ENCODE assay signal across 1 cellular context in the genomic region with DNA sequence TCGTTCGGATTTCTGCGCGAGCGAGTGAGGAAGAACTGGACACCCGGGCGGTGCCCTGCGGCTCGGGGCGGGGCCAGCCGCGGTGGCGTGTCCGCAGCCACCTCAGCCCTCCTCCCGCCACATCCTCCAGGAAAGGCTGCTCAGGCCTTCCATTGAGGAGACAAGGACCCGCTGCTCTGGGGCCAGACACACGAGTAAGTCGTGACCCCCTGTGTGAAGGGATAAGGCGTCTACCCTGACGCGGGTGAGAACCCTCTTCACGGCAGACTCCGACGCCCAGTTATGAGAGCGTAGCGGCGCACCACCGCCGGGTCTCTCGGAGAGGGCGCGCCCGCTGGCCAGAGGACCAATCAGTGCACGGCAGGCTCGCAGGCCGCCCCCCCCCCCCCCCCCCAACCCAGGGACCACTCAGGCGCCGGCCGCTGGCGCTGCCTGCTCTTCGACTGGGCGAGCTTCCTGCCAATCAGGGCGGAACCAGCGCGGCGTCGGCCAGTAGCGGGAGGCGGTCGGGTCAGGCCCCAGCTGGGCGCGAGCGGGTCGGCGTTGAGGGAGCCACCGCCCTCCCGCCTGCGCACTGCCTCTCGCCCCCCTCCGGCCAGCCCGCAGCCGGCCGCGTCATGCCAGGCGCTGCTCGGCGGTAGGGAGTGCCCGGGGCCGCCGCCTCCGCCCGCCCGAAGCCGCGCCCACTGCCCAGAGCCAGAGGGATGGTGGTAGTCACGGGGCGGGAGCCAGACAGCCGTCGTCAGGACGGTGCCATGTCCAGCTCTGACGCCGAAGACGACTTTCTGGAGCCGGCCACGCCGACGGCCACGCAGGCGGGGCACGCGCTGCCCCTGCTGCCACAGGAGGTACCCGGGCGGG.
TF ChIP-seq lines count a peak whose summit lies in the region.

A gene (plus strand): TSS at position 521 of the 861 bp plus-strand sequence. CDS start 184 bp downstream, at position 705.

TF ChIP-seq in K562, 482 proteins besides CTCF, POLR2A, EP300 and RAD21 (continued from another document and continues in another):
- TF ChIP-seq THRAP3 (IDR thresholded peaks at IDR 0.05; ENCODE audit: borderline replicate concordance) = no peak
- TF ChIP-seq, protein P1, sequence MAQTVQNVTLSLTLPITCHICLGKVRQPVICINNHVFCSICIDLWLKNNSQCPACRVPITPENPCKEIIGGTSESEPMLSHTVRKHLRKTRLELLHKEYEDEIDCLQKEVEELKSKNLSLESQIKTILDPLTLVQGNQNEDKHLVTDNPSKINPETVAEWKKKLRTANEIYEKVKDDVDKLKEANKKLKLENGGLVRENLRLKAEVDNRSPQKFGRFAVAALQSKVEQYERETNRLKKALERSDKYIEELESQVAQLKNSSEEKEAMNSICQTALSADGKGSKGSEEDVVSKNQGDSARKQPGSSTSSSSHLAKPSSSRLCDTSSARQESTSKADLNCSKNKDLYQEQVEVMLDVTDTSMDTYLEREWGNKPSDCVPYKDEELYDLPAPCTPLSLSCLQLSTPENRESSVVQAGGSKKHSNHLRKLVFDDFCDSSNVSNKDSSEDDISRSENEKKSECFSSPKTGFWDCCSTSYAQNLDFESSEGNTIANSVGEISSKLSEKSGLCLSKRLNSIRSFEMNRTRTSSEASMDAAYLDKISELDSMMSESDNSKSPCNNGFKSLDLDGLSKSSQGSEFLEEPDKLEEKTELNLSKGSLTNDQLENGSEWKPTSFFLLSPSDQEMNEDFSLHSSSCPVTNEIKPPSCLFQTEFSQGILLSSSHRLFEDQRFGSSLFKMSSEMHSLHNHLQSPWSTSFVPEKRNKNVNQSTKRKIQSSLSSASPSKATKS (CRISPR knock-in tag; IDR thresholded peaks at IDR 0.05) = no peak
- TF ChIP-seq DPF2 (IDR thresholded peaks at IDR 0.05) = no peak
- no peak for TF ChIP-seq MEF2A (IDR thresholded peaks at IDR 0.05; ENCODE audit: control insufficient read depth, low read depth, low read length)
- TF ChIP-seq CHCHD3 (CRISPR knock-in tag; IDR thresholded peaks at IDR 0.05) = no peak
- no peak for TF ChIP-seq ZNF445 (CRISPR knock-in tag; IDR thresholded peaks at IDR 0.05; ENCODE audit: low read depth)
- TF ChIP-seq DACH1 (IDR thresholded peaks at IDR 0.05; ENCODE audit: partially characterized antibody) = peak; percentile 88
- TF ChIP-seq, protein P2, sequence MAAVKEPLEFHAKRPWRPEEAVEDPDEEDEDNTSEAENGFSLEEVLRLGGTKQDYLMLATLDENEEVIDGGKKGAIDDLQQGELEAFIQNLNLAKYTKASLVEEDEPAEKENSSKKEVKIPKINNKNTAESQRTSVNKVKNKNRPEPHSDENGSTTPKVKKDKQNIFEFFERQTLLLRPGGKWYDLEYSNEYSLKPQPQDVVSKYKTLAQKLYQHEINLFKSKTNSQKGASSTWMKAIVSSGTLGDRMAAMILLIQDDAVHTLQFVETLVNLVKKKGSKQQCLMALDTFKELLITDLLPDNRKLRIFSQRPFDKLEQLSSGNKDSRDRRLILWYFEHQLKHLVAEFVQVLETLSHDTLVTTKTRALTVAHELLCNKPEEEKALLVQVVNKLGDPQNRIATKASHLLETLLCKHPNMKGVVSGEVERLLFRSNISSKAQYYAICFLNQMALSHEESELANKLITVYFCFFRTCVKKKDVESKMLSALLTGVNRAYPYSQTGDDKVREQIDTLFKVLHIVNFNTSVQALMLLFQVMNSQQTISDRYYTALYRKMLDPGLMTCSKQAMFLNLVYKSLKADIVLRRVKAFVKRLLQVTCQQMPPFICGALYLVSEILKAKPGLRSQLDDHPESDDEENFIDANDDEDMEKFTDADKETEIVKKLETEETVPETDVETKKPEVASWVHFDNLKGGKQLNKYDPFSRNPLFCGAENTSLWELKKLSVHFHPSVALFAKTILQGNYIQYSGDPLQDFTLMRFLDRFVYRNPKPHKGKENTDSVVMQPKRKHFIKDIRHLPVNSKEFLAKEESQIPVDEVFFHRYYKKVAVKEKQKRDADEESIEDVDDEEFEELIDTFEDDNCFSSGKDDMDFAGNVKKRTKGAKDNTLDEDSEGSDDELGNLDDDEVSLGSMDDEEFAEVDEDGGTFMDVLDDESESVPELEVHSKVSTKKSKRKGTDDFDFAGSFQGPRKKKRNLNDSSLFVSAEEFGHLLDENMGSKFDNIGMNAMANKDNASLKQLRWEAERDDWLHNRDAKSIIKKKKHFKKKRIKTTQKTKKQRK (IDR thresholded peaks at IDR 0.05; ENCODE audit: borderline replicate concordance, low read depth, low read length) = peak; percentile 51; the same call in 1 of the 2 replicates
- TF ChIP-seq, protein P3, sequence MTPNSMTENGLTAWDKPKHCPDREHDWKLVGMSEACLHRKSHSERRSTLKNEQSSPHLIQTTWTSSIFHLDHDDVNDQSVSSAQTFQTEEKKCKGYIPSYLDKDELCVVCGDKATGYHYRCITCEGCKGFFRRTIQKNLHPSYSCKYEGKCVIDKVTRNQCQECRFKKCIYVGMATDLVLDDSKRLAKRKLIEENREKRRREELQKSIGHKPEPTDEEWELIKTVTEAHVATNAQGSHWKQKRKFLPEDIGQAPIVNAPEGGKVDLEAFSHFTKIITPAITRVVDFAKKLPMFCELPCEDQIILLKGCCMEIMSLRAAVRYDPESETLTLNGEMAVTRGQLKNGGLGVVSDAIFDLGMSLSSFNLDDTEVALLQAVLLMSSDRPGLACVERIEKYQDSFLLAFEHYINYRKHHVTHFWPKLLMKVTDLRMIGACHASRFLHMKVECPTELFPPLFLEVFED (CRISPR knock-in tag; conservative IDR thresholded peaks at IDR 0.05) = 0 out of 2 replicates have a peak, but pooled peaks have one; percentile 14
- TF ChIP-seq ARNT (IDR thresholded peaks at IDR 0.05) = no peak
- TF ChIP-seq, protein P4, sequence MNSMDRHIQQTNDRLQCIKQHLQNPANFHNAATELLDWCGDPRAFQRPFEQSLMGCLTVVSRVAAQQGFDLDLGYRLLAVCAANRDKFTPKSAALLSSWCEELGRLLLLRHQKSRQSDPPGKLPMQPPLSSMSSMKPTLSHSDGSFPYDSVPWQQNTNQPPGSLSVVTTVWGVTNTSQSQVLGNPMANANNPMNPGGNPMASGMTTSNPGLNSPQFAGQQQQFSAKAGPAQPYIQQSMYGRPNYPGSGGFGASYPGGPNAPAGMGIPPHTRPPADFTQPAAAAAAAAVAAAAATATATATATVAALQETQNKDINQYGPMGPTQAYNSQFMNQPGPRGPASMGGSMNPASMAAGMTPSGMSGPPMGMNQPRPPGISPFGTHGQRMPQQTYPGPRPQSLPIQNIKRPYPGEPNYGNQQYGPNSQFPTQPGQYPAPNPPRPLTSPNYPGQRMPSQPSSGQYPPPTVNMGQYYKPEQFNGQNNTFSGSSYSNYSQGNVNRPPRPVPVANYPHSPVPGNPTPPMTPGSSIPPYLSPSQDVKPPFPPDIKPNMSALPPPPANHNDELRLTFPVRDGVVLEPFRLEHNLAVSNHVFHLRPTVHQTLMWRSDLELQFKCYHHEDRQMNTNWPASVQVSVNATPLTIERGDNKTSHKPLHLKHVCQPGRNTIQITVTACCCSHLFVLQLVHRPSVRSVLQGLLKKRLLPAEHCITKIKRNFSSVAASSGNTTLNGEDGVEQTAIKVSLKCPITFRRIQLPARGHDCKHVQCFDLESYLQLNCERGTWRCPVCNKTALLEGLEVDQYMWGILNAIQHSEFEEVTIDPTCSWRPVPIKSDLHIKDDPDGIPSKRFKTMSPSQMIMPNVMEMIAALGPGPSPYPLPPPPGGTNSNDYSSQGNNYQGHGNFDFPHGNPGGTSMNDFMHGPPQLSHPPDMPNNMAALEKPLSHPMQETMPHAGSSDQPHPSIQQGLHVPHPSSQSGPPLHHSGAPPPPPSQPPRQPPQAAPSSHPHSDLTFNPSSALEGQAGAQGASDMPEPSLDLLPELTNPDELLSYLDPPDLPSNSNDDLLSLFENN (IDR thresholded peaks at IDR 0.05; ENCODE audit: low read depth in 2 of 2, low read length in 2 of 2) = no peak; a peak in 1 of 4 replicates
- TF ChIP-seq, protein P5, sequence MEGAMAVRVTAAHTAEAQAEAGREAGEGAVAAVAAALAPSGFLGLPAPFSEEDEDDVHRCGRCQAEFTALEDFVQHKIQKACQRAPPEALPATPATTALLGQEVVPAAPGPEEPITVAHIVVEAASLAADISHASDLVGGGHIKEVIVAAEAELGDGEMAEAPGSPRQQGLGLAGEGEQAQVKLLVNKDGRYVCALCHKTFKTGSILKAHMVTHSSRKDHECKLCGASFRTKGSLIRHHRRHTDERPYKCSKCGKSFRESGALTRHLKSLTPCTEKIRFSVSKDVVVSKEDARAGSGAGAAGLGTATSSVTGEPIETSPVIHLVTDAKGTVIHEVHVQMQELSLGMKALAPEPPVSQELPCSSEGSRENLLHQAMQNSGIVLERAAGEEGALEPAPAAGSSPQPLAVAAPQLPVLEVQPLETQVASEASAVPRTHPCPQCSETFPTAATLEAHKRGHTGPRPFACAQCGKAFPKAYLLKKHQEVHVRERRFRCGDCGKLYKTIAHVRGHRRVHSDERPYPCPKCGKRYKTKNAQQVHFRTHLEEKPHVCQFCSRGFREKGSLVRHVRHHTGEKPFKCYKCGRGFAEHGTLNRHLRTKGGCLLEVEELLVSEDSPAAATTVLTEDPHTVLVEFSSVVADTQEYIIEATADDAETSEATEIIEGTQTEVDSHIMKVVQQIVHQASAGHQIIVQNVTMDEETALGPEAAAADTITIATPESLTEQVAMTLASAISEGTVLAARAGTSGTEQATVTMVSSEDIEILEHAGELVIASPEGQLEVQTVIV (CRISPR knock-in tag; IDR thresholded peaks at IDR 0.05; ENCODE audit: borderline replicate concordance) = no peak
- TF ChIP-seq ZNF384 (IDR thresholded peaks at IDR 0.05; ENCODE audit: low read depth, low read length) = 0 out of 2 replicates have a peak, but pooled peaks have one; percentile 18
- no peak for TF ChIP-seq ZNF778 (CRISPR knock-in tag; IDR thresholded peaks at IDR 0.05)
- TF ChIP-seq, protein P6, sequence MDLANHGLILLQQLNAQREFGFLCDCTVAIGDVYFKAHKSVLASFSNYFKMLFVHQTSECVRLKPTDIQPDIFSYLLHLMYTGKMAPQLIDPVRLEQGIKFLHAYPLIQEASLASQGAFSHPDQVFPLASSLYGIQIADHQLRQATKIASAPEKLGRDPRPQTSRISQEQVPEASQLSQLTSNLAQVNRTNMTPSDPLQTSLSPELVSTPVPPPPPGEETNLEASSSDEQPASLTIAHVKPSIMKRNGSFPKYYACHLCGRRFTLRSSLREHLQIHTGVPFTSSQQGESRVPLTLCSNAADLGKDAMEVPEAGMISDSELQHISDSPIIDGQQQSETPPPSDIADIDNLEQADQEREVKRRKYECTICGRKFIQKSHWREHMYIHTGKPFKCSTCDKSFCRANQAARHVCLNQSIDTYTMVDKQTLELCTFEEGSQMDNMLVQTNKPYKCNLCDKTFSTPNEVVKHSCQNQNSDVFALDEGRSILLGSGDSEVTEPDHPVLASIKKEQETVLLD (IDR thresholded peaks at IDR 0.05) = no peak
- TF ChIP-seq C11orf30 (IDR thresholded peaks at IDR 0.05; ENCODE audit: low read depth) = peak; percentile 85
- no peak for TF ChIP-seq BACH1 (tag; IDR thresholded peaks at IDR 0.05)
- TF ChIP-seq, protein P7, sequence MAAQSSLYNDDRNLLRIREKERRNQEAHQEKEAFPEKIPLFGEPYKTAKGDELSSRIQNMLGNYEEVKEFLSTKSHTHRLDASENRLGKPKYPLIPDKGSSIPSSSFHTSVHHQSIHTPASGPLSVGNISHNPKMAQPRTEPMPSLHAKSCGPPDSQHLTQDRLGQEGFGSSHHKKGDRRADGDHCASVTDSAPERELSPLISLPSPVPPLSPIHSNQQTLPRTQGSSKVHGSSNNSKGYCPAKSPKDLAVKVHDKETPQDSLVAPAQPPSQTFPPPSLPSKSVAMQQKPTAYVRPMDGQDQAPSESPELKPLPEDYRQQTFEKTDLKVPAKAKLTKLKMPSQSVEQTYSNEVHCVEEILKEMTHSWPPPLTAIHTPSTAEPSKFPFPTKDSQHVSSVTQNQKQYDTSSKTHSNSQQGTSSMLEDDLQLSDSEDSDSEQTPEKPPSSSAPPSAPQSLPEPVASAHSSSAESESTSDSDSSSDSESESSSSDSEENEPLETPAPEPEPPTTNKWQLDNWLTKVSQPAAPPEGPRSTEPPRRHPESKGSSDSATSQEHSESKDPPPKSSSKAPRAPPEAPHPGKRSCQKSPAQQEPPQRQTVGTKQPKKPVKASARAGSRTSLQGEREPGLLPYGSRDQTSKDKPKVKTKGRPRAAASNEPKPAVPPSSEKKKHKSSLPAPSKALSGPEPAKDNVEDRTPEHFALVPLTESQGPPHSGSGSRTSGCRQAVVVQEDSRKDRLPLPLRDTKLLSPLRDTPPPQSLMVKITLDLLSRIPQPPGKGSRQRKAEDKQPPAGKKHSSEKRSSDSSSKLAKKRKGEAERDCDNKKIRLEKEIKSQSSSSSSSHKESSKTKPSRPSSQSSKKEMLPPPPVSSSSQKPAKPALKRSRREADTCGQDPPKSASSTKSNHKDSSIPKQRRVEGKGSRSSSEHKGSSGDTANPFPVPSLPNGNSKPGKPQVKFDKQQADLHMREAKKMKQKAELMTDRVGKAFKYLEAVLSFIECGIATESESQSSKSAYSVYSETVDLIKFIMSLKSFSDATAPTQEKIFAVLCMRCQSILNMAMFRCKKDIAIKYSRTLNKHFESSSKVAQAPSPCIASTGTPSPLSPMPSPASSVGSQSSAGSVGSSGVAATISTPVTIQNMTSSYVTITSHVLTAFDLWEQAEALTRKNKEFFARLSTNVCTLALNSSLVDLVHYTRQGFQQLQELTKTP (IDR thresholded peaks at IDR 0.05; ENCODE audit: low read depth in 1 of 2, partially characterized antibody in 2 of 2) = peak in 1 of 2 experiments; percentile 11
- no peak for TF ChIP-seq ZKSCAN1 (IDR thresholded peaks at IDR 0.05; ENCODE audit: low read depth, low read length)
- TF ChIP-seq, protein P8, sequence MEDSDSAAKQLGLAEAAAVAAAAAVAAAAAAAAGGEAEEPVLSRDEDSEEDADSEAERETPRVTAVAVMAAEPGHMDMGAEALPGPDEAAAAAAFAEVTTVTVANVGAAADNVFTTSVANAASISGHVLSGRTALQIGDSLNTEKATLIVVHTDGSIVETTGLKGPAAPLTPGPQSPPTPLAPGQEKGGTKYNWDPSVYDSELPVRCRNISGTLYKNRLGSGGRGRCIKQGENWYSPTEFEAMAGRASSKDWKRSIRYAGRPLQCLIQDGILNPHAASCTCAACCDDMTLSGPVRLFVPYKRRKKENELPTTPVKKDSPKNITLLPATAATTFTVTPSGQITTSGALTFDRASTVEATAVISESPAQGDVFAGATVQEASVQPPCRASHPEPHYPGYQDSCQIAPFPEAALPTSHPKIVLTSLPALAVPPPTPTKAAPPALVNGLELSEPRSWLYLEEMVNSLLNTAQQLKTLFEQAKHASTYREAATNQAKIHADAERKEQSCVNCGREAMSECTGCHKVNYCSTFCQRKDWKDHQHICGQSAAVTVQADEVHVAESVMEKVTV (CRISPR knock-in tag; IDR thresholded peaks at IDR 0.05) = no peak
- TF ChIP-seq NEUROD1 (IDR thresholded peaks at IDR 0.05; ENCODE audit: borderline replicate concordance, low read depth, low read length, partially characterized antibody) = peak; percentile 87
- TF ChIP-seq ARID2 (IDR thresholded peaks at IDR 0.05) = no peak
- TF ChIP-seq ZNF12 (CRISPR knock-in tag; IDR thresholded peaks at IDR 0.05) = no peak
- TF ChIP-seq RFX1 (IDR thresholded peaks at IDR 0.05) = no peak
- TF ChIP-seq RBBP5 (IDR thresholded peaks at IDR 0.05; ENCODE audit: borderline replicate concordance, insufficient read depth, low read length, poor library complexity, severe bottlenecking) = peak; percentile 61
